In genomic region chr3:120147072-120147871, GRCh38 we compare ENCODE assay signal across 7 cellular contexts.
DNase-seq lines count a peak whose midpoint lies in the region; ATAC-seq lines count a peak whose summit lies in the region.

No MANE protein-coding gene starts in this region.

- no peak overlapping the region for H3K4me3 Mint-ChIP-seq in stimulated activated naive B cell treated with anti-CD40 and anti-IgM and Interleukin-4, amounts not matched to agents 10 μg/mL and 1 μg/mL and 100 μg/mL, for 72 hours

- ATAC-seq in GM18907 (IDR thresholded peaks at IDR 0.05; ENCODE audit: unreplicated experiment): peak; percentile 70
- ATAC-seq in stimulated activated naive B cell treated with anti-CD40 and anti-IgM and Interleukin-4, amounts not matched to agents 10 μg/mL and 1 μg/mL and 100 μg/mL, for 72 hours (replicated peaks): peak; percentile 64 to 68

- peaks cover 0 to 7% of the 10 kb centered on the region in 2 donors for H3K27me3 Mint-ChIP-seq in stimulated activated naive B cell treated with anti-CD40 and anti-IgM and Interleukin-4, amounts not matched to agents 10 μg/mL and 1 μg/mL and 100 μg/mL, for 72 hours

- peaks cover 4 to 13% of the 10 kb centered on the region in 2 donors for H3K4me1 Mint-ChIP-seq in stimulated activated naive B cell treated with anti-CD40 and anti-IgM and Interleukin-4, amounts not matched to agents 10 μg/mL and 1 μg/mL and 100 μg/mL, for 72 hours

- peak; percentile 91 for DNase-seq in NCI-H1417 treated with DMSO at 0.1 percent for 48 hours (lab: John Stamatoyannopoulos, UW)
- DNase-seq in activated CD8-positive, alpha-beta memory T cell treated with anti-CD3 and anti-CD28 coated beads, Interleukin-2, amount 50 U/mL, for 4 hours: peak; percentile 58
- DNase-seq in iPS-NIHi7 (ENCODE audit: extremely low spot score): peak; percentile 42
- DNase-seq in stimulated activated naive B cell treated with anti-CD40 and anti-IgM and Interleukin-4, amounts not matched to agents 10 μg/mL and 1 μg/mL and 100 μg/mL, for 72 hours: peak; percentile 11
- DNase-seq in HuH-7 (ENCODE audit: low spot score): no peak
- DNase-seq in NCI-H524 treated with DMSO at 0.1 percent for 48 hours (lab: John Stamatoyannopoulos, UW): no peak

- H3K27ac Mint-ChIP-seq in stimulated activated naive B cell treated with anti-CD40 and anti-IgM and Interleukin-4, amounts not matched to agents 10 μg/mL and 1 μg/mL and 100 μg/mL, for 72 hours: no peak overlapping the region

- no peaks in the 10 kb centered on the region for H3K36me3 Mint-ChIP-seq in stimulated activated naive B cell treated with anti-CD40 and anti-IgM and Interleukin-4, amounts not matched to agents 10 μg/mL and 1 μg/mL and 100 μg/mL, for 72 hours

- no peaks in the 10 kb centered on the region for H3K9me3 Mint-ChIP-seq in stimulated activated naive B cell treated with anti-CD40 and anti-IgM and Interleukin-4, amounts not matched to agents 10 μg/mL and 1 μg/mL and 100 μg/mL, for 72 hours

Comparison
In these comparisons a context has a peak if more than half of its experiments do, and no peak if none do; other contexts are left out.
1. DNase-seq: peak in NCI-H1417 treated with DMSO at 0.1 percent for 48 hours (single experiment), activated CD8-positive, alpha-beta memory T cell treated with anti-CD3 and anti-CD28 coated beads, Interleukin-2, amount 50 U/mL, for 4 hours (single experiment), iPS-NIHi7 (single experiment) and stimulated activated naive B cell treated with anti-CD40 and anti-IgM and Interleukin-4, amounts not matched to agents 10 μg/mL and 1 μg/mL and 100 μg/mL, for 72 hours (single experiment); none in HuH-7 (single experiment) and NCI-H524 treated with DMSO at 0.1 percent for 48 hours (single experiment).